ENCODE assay signal across 8 cellular contexts in genomic region chr3:58874795-58875194, GRCh38.
DNase-seq lines count a peak whose midpoint lies in the region; ATAC-seq and TF ChIP-seq lines count a peak whose summit lies in the region.

No MANE protein-coding gene starts in this region.

- intact Hi-C loops in ascending aorta (cut with DNase I), result no loop called here

- H3K36me3 Mint-ChIP-seq in activated T-cell treated with anti-CD3 and anti-CD28 coated beads, Interleukin-2, amount 50 U/mL, for 72 hours (ENCODE audit: insufficient read depth in 2 of 2), result no peaks in the 10 kb centered on the region

- H3K9me3 Mint-ChIP-seq in activated T-cell treated with anti-CD3 and anti-CD28 coated beads, Interleukin-2, amount 50 U/mL, for 72 hours, result no peaks in the 10 kb centered on the region

- peak overlapping the region; percentile 68 to 73 for H3K4me3 Mint-ChIP-seq in activated T-cell treated with anti-CD3 and anti-CD28 coated beads, Interleukin-2, amount 50 U/mL, for 72 hours

- H3K4me1 Mint-ChIP-seq in activated T-cell treated with anti-CD3 and anti-CD28 coated beads, Interleukin-2, amount 50 U/mL, for 72 hours (ENCODE audit: low read depth), result peaks cover 17% of the 10 kb centered on the region

- H3K4me3 ChIP-seq in AG09309 (ENCODE audit: control insufficient read depth, low read depth, low read length) (no peak overlapping the region), ascending aorta (no peak overlapping the region)

- peak; percentile 4 for DNase-seq in AG09309 (ENCODE audit: low read depth)
- DNase-seq in activated T-cell treated with anti-CD3 and anti-CD28 coated beads, Interleukin-2, amount 50 U/mL, for 72 hours, result peak; percentile 30 to 57
- no peak for DNase-seq in SHP77 (lab: John Stamatoyannopoulos, UW)
- no peak for DNase-seq in activated CD8-positive, alpha-beta memory T cell treated with anti-CD3 and anti-CD28 coated beads, Interleukin-2, amount 50 U/mL, for 48 hours
- no peak for DNase-seq in NCI-H2081 (lab: John Stamatoyannopoulos, UW)
- DNase-seq in ascending aorta (ENCODE audit: low spot score in 2 of 2), result no peak

- H3K4me1 ChIP-seq in ascending aorta, result no peaks in the 10 kb centered on the region

- H3K27ac Mint-ChIP-seq in activated T-cell treated with anti-CD3 and anti-CD28 coated beads, Interleukin-2, amount 50 U/mL, for 72 hours, result peak overlapping the region; percentile 78

- no peaks in the 10 kb centered on the region for H3K9me3 ChIP-seq in ascending aorta

- H3K27me3 Mint-ChIP-seq in activated T-cell treated with anti-CD3 and anti-CD28 coated beads, Interleukin-2, amount 50 U/mL, for 72 hours (ENCODE audit: low read depth), result peaks cover 58% of the 10 kb centered on the region

- ATAC-seq in GM19043 (IDR thresholded peaks at IDR 0.05; ENCODE audit: low read depth, unreplicated experiment) (peak; percentile 79), HG03095 (IDR thresholded peaks at IDR 0.05; ENCODE audit: unreplicated experiment) (peak; percentile 76)
- ATAC-seq in activated T-cell treated with anti-CD3 and anti-CD28 coated beads, Interleukin-2, amount 50 U/mL, for 72 hours (replicated peaks in 1 of 2), result peak; percentile 94

- H3K27me3 ChIP-seq in ascending aorta, result no peaks in the 10 kb centered on the region

- H3K27ac ChIP-seq in ascending aorta, result no peak overlapping the region

- TF ChIP-seq CTCF in AG09309 (IDR thresholded peaks at IDR 0.05; ENCODE audit: control insufficient read depth, insufficient read depth, low read depth, low read length, missing control alignments) (no peak), ascending aorta (IDR thresholded peaks at IDR 0.05) (no peak)

- no peaks in the 10 kb centered on the region for H3K36me3 ChIP-seq in ascending aorta

Comparison
In these comparisons a context has a peak if more than half of its experiments do, and no peak if none do; other contexts are left out.
1. DNase-seq: peak in AG09309 (single experiment) and activated T-cell treated with anti-CD3 and anti-CD28 coated beads, Interleukin-2, amount 50 U/mL, for 72 hours (2 of 2); none in SHP77 (0 of 2), activated CD8-positive, alpha-beta memory T cell treated with anti-CD3 and anti-CD28 coated beads, Interleukin-2, amount 50 U/mL, for 48 hours (single experiment), NCI-H2081 (0 of 2) and ascending aorta (0 of 2).
2. Peak in every context shown above with its lines, with median percentiles within 50 percentile points of each other: ATAC-seq.